ENCODE assay signal across 1 cellular context in the genomic region with DNA sequence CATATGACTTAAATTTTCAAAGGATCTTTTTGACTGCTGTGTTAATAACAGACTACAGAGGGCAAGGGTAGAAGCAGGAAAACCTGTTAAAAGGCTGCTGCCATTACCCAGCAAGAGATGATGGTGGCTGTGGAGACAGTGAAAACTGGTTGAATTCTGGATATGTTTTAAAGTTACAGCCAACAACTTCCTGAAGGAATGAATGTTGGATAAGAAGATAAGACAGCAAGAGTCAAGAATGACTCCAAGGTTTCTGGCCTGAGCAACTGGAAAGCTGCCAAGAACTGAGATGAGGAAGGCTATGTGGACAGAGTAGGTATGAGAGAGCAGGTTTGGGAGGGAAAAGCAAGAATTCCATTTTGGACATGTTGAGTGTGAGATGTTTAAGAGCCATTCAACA.
TF ChIP-seq lines count a peak whose summit lies in the region.

No MANE protein-coding gene starts in this region.

TF ChIP-seq in SK-N-SH treated with all-trans-retinoic acid at 6 μM for 48 hours, 23 proteins besides CTCF, POLR2A, EP300 and RAD21 (continued from another document):
- TF ChIP-seq, protein P1, sequence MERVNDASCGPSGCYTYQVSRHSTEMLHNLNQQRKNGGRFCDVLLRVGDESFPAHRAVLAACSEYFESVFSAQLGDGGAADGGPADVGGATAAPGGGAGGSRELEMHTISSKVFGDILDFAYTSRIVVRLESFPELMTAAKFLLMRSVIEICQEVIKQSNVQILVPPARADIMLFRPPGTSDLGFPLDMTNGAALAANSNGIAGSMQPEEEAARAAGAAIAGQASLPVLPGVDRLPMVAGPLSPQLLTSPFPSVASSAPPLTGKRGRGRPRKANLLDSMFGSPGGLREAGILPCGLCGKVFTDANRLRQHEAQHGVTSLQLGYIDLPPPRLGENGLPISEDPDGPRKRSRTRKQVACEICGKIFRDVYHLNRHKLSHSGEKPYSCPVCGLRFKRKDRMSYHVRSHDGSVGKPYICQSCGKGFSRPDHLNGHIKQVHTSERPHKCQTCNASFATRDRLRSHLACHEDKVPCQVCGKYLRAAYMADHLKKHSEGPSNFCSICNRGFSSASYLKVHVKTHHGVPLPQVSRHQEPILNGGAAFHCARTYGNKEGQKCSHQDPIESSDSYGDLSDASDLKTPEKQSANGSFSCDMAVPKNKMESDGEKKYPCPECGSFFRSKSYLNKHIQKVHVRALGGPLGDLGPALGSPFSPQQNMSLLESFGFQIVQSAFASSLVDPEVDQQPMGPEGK (CRISPR knock-in tag; IDR thresholded peaks at IDR 0.05; ENCODE audit: borderline replicate concordance): no peak
- TF ChIP-seq RARB (CRISPR knock-in tag; IDR thresholded peaks at IDR 0.05): no peak
- no peak for TF ChIP-seq ARNTL (CRISPR knock-in tag; IDR thresholded peaks at IDR 0.05; ENCODE audit: borderline replicate concordance, low read depth)
- TF ChIP-seq ESRRG (CRISPR knock-in tag; IDR thresholded peaks at IDR 0.05): no peak
- TF ChIP-seq, protein P2, sequence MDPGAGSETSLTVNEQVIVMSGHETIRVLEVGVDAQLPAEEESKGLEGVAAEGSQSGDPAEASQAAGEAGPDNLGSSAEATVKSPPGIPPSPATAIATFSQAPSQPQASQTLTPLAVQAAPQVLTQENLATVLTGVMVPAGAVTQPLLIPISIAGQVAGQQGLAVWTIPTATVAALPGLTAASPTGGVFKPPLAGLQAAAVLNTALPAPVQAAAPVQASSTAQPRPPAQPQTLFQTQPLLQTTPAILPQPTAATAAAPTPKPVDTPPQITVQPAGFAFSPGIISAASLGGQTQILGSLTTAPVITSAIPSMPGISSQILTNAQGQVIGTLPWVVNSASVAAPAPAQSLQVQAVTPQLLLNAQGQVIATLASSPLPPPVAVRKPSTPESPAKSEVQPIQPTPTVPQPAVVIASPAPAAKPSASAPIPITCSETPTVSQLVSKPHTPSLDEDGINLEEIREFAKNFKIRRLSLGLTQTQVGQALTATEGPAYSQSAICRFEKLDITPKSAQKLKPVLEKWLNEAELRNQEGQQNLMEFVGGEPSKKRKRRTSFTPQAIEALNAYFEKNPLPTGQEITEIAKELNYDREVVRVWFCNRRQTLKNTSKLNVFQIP (CRISPR knock-in tag; IDR thresholded peaks at IDR 0.05; ENCODE audit: borderline replicate concordance, low read depth): no peak
- TF ChIP-seq GLIS3 (CRISPR knock-in tag; IDR thresholded peaks at IDR 0.05): no peak
- TF ChIP-seq ZFP3 (CRISPR knock-in tag; IDR thresholded peaks at IDR 0.05): no peak
- TF ChIP-seq, protein P3, sequence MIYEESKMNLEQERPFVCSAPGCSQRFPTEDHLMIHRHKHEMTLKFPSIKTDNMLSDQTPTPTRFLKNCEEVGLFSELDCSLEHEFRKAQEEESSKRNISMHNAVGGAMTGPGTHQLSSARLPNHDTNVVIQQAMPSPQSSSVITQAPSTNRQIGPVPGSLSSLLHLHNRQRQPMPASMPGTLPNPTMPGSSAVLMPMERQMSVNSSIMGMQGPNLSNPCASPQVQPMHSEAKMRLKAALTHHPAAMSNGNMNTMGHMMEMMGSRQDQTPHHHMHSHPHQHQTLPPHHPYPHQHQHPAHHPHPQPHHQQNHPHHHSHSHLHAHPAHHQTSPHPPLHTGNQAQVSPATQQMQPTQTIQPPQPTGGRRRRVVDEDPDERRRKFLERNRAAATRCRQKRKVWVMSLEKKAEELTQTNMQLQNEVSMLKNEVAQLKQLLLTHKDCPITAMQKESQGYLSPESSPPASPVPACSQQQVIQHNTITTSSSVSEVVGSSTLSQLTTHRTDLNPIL (CRISPR knock-in tag; IDR thresholded peaks at IDR 0.05; ENCODE audit: low read depth): no peak
- TF ChIP-seq CSDC2 (CRISPR knock-in tag; IDR thresholded peaks at IDR 0.05): no peak
- TF ChIP-seq BACH2 (CRISPR knock-in tag; IDR thresholded peaks at IDR 0.05; ENCODE audit: borderline replicate concordance): no peak
